Comparison of ENCODE assay signal across 2 cellular contexts in genomic region chr5:74632947-74633356, GRCh38.
TF ChIP-seq lines count a peak whose summit lies in the region.

No MANE protein-coding gene starts in this region.

TF ChIP-seq in HEK293, 187 proteins besides CTCF, POLR2A, EP300 and RAD21 (continued from another document):
- TF ChIP-seq ZNF433 (tag by site-specific recombination; IDR thresholded peaks at IDR 0.05; ENCODE audit: low read depth) (no peak), ZNF112 (tag by site-specific recombination; IDR thresholded peaks at IDR 0.05) (no peak), ZNF23 (tag by site-specific recombination; IDR thresholded peaks at IDR 0.05; ENCODE audit: borderline replicate concordance) (no peak), YY1 (tag by site-specific recombination; IDR thresholded peaks at IDR 0.05) (no peak), REPIN1 (tag by site-specific recombination; IDR thresholded peaks at IDR 0.05; ENCODE audit: low read depth) (no peak)

TF ChIP-seq in K562, 482 proteins besides CTCF, POLR2A, EP300 and RAD21 (continued from another document):
- TF ChIP-seq GTF2F1 (IDR thresholded peaks at IDR 0.05; ENCODE audit: low read depth, low read length) (no peak), KLF10 (CRISPR knock-in tag; IDR thresholded peaks at IDR 0.05) (no peak), STAT6 (CRISPR knock-in tag; IDR thresholded peaks at IDR 0.05) (no peak), SIRT6 (IDR thresholded peaks at IDR 0.05; ENCODE audit: low read depth, low read length) (no peak), E4F1 (CRISPR knock-in tag; IDR thresholded peaks at IDR 0.05; ENCODE audit: borderline replicate concordance) (no peak), ZSCAN32 (CRISPR knock-in tag; IDR thresholded peaks at IDR 0.05) (no peak), E2F6 (IDR thresholded peaks at IDR 0.05; ENCODE audit: borderline replicate concordance in 1 of 2, extremely low read depth in 1 of 2, insufficient read depth in 1 of 2, insufficient read length in 1 of 2, low read depth in 1 of 2, low read length in 1 of 2, poor library complexity in 1 of 2, severe bottlenecking in 1 of 2) (no peak), HIVEP1 (CRISPR knock-in tag; IDR thresholded peaks at IDR 0.05) (no peak), KDM5B (IDR thresholded peaks at IDR 0.05; ENCODE audit: insufficient replicate concordance, low read depth, low read length) (no peak), POLR2G (IDR thresholded peaks at IDR 0.05; ENCODE audit: low read depth, low read length) (no peak), LEF1 (IDR thresholded peaks at IDR 0.05) (no peak), GATAD2B (IDR thresholded peaks at IDR 0.05; ENCODE audit: borderline replicate concordance) (no peak), DNMT1 (IDR thresholded peaks at IDR 0.05) (no peak), RBM34 (IDR thresholded peaks at IDR 0.05; ENCODE audit: borderline replicate concordance, insufficient read depth, low read length) (no peak), KAT2B (IDR thresholded peaks at IDR 0.05; ENCODE audit: low read depth, low read length) (no peak)
